In the genomic region with DNA sequence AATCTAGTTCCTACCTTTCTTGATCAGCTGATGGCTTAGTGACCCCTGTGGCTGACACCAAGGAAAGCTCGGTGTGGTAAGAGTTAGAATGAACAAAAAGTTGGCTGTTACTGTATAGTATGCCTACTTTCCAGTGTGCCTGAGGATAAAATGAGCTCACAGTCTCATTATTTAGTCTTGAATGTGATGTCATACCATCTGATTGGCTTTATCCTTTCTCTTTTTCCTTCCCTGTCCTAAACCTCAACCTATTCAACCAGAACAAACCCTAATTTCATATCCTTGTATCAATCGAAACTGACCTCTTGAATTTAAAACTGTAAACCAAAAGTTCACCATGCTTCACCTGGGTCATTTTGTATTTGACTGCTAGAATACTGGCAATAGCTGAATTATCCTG, we compare ENCODE assay signal across 19 cellular contexts.
"Had no signal": no experiment of that assay in that cellular context is flagged by ENCODE, and none has a peak within 500 bp of the region (broad histone marks: within the 10 kb centered on the region; RNA-seq: fewer than 3 reads in every experiment).

No MANE protein-coding gene starts in this region.

- H3K4me3 ChIP-seq: dorsolateral prefrontal cortex, left lung, pancreas, right atrium auricular region, sigmoid colon, stomach, thyroid gland had no signal

- H3K4me1 ChIP-seq: left lung, pancreas, stomach, thyroid gland had no signal

- H3K9me3 ChIP-seq: left lung, neutrophil, pancreas, right atrium auricular region, sigmoid colon, stomach, thyroid gland had no signal

- H3K27ac ChIP-seq: dorsolateral prefrontal cortex, left lung, neutrophil, pancreas, right atrium auricular region, sigmoid colon, stomach, thyroid gland had no signal

- FAIRE-seq: frontal cortex, pancreas, urothelium cell line had no signal

- DNase-seq: caudate nucleus; cerebellar nuclear complex; dorsolateral prefrontal cortex; effector CD4-positive, alpha-beta T cell; left lung; mesendoderm; midbrain; natural killer cell; pancreas; sigmoid colon; stimulated activated CD4-positive, alpha-beta T cell treated with anti-CD3 and anti-CD28 coated beads, Interleukin-2, amount 100 ng/mL, for 24 hours; stimulated activated CD4-positive, alpha-beta T cell treated with anti-CD3 and anti-CD28 coated beads, Interleukin-4, amount 100 ng/mL, for 24 hours; stimulated activated naive CD4-positive, alpha-beta T cell treated with Interleukin-2 at 50 U/mL for 16 hours; stomach; thyroid gland had no signal

- H3K36me3 ChIP-seq: left lung, neutrophil, pancreas, right atrium auricular region, sigmoid colon, stomach, thyroid gland had no signal

- H3K27me3 ChIP-seq: dorsolateral prefrontal cortex, left lung, neutrophil, right atrium auricular region, sigmoid colon, stomach, thyroid gland had no signal
